Comparison of ENCODE assay signal across 1 cellular context in genomic region chr2:100882645-100883613, GRCh38.
TF ChIP-seq lines count a peak whose summit lies in the region.

No MANE protein-coding gene starts in this region.

TF ChIP-seq in HepG2, 621 proteins besides CTCF, POLR2A, EP300 and RAD21 (continued from another document and continues in another):
- TF ChIP-seq FOXO4 (CRISPR knock-in tag; conservative IDR thresholded peaks at IDR 0.05) (no peak), ZNF740 (CRISPR knock-in tag; IDR thresholded peaks at IDR 0.05) (no peak), PRMT3 (CRISPR knock-in tag; IDR thresholded peaks at IDR 0.05; ENCODE audit: borderline replicate concordance, low read depth) (no peak), SAFB2 (CRISPR knock-in tag; IDR thresholded peaks at IDR 0.05; ENCODE audit: borderline replicate concordance, low read depth) (no peak), RBM39 (IDR thresholded peaks at IDR 0.05; ENCODE audit: low read depth, low read length, poor library complexity, severe bottlenecking) (no peak), SRY (CRISPR knock-in tag; IDR thresholded peaks at IDR 0.05) (peak; percentile 70; the same call in 1 of the 2 replicates), ZNF780A (CRISPR knock-in tag; IDR thresholded peaks at IDR 0.05) (no peak; the same call in 1 of the 2 replicates), AGO1 (IDR thresholded peaks at IDR 0.05; ENCODE audit: low read depth, low read length, poor library complexity, severe bottlenecking) (no peak), MEF2D (CRISPR knock-in tag; IDR thresholded peaks at IDR 0.05) (peak; percentile 89), ZBTB37 (CRISPR knock-in tag; IDR thresholded peaks at IDR 0.05) (peak; percentile 71; the same call in 1 of the 2 replicates), ZNF264 (CRISPR knock-in tag; IDR thresholded peaks at IDR 0.05) (no peak), NFKBIZ (CRISPR knock-in tag; IDR thresholded peaks at IDR 0.05) (peak; percentile 70; the same call in 1 of the 2 replicates), TP53 (CRISPR knock-in tag; conservative IDR thresholded peaks at IDR 0.05) (no peak), ZFP36L2 (CRISPR knock-in tag; IDR thresholded peaks at IDR 0.05) (no peak), ZSCAN30 (CRISPR knock-in tag; IDR thresholded peaks at IDR 0.05) (no peak), GATAD1 (CRISPR knock-in tag; IDR thresholded peaks at IDR 0.05) (peak; percentile 60), ZNF691 (CRISPR knock-in tag; IDR thresholded peaks at IDR 0.05; ENCODE audit: borderline replicate concordance, low read depth) (peak; percentile 57; the same call in 1 of the 2 replicates), ZBED4 (CRISPR knock-in tag; IDR thresholded peaks at IDR 0.05; ENCODE audit: borderline replicate concordance) (peak; percentile 99), REPIN1 (CRISPR knock-in tag; IDR thresholded peaks at IDR 0.05; ENCODE audit: borderline replicate concordance, low read depth) (no peak), ZNF761 (CRISPR knock-in tag; conservative IDR thresholded peaks at IDR 0.05) (no peak), ZNF34 (CRISPR knock-in tag; IDR thresholded peaks at IDR 0.05; ENCODE audit: borderline replicate concordance) (no peak), HNF1A (IDR thresholded peaks at IDR 0.05; ENCODE audit: low read depth) (no peak), HNF1A (CRISPR knock-in tag; IDR thresholded peaks at IDR 0.05; ENCODE audit: borderline replicate concordance) (no peak; the same call in 1 of the 2 replicates), ZNF580 (CRISPR knock-in tag; IDR thresholded peaks at IDR 0.05; ENCODE audit: borderline replicate concordance, low read depth) (peak; percentile 54; the same call in 1 of the 2 replicates), ETV6 (CRISPR knock-in tag; conservative IDR thresholded peaks at IDR 0.05) (no peak; the same call in none of the 2 replicates), NFATC3 (CRISPR knock-in tag; IDR thresholded peaks at IDR 0.05) (no peak), ZNF124 (CRISPR knock-in tag; IDR thresholded peaks at IDR 0.05) (no peak), HOXD1 (CRISPR knock-in tag; IDR thresholded peaks at IDR 0.05) (no peak), KLF9 (CRISPR knock-in tag; IDR thresholded peaks at IDR 0.05; ENCODE audit: low read depth) (no peak), JDP2 (CRISPR knock-in tag; IDR thresholded peaks at IDR 0.05; ENCODE audit: borderline replicate concordance) (no peak), AFF4 (CRISPR knock-in tag; IDR thresholded peaks at IDR 0.05) (no peak), HIVEP1 (CRISPR knock-in tag; IDR thresholded peaks at IDR 0.05) (0 out of 2 replicates have a peak, but pooled peaks have one; percentile 15)
- TF ChIP-seq, protein P1, sequence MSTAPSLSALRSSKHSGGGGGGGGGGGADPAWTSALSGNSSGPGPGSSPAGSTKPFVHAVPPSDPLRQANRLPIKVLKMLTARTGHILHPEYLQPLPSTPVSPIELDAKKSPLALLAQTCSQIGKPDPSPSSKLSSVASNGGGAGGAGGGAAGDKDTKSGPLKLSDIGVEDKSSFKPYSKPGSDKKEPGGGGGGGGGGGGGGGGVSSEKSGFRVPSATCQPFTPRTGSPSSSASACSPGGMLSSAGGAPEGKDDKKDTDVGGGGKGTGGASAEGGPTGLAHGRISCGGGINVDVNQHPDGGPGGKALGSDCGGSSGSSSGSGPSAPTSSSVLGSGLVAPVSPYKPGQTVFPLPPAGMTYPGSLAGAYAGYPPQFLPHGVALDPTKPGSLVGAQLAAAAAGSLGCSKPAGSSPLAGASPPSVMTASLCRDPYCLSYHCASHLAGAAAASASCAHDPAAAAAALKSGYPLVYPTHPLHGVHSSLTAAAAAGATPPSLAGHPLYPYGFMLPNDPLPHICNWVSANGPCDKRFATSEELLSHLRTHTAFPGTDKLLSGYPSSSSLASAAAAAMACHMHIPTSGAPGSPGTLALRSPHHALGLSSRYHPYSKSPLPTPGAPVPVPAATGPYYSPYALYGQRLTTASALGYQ (CRISPR knock-in tag; IDR thresholded peaks at IDR 0.05), result 0 out of 2 replicates have a peak, but pooled peaks have one; percentile 52
- TF ChIP-seq, protein P2, sequence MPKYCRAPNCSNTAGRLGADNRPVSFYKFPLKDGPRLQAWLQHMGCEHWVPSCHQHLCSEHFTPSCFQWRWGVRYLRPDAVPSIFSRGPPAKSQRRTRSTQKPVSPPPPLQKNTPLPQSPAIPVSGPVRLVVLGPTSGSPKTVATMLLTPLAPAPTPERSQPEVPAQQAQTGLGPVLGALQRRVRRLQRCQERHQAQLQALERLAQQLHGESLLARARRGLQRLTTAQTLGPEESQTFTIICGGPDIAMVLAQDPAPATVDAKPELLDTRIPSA (CRISPR knock-in tag; IDR thresholded peaks at IDR 0.05; ENCODE audit: borderline replicate concordance), result no peak
- TF ChIP-seq, protein P3, sequence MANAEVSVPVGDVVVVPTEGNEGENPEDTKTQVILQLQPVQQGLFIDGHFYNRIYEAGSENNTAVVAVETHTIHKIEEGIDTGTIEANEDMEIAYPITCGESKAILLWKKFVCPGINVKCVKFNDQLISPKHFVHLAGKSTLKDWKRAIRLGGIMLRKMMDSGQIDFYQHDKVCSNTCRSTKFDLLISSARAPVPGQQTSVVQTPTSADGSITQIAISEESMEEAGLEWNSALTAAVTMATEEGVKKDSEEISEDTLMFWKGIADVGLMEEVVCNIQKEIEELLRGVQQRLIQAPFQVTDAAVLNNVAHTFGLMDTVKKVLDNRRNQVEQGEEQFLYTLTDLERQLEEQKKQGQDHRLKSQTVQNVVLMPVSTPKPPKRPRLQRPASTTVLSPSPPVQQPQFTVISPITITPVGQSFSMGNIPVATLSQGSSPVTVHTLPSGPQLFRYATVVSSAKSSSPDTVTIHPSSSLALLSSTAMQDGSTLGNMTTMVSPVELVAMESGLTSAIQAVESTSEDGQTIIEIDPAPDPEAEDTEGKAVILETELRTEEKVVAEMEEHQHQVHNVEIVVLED (CRISPR knock-in tag; IDR thresholded peaks at IDR 0.05; ENCODE audit: borderline replicate concordance), result no peak
- TF ChIP-seq, protein P4, sequence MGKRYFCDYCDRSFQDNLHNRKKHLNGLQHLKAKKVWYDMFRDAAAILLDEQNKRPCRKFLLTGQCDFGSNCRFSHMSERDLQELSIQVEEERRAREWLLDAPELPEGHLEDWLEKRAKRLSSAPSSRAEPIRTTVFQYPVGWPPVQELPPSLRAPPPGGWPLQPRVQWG (CRISPR knock-in tag; IDR thresholded peaks at IDR 0.05; ENCODE audit: borderline replicate concordance, low read depth), result no peak
